ENCODE assay signal across 8 cellular contexts in genomic region chr9:107425110-107426025, GRCh38.
DNase-seq lines count a peak whose midpoint lies in the region; ATAC-seq and TF ChIP-seq lines count a peak whose summit lies in the region.

No MANE protein-coding gene starts in this region.

- H3K4me3 ChIP-seq in vagina = peak overlapping the region; percentile 22 to 31

- no peak overlapping the region for H3K27ac Mint-ChIP-seq in activated naive CD8-positive, alpha-beta T cell

- no peaks in the 10 kb centered on the region for H3K9me3 ChIP-seq in vagina

- no peaks in the 10 kb centered on the region for H3K36me3 Mint-ChIP-seq in activated naive CD8-positive, alpha-beta T cell

- DNase-seq in RPMI7951 (ENCODE audit: low read depth) = peak; percentile 81
- DNase-seq in cardiac septum (ENCODE audit: low spot score) = peak; percentile 82
- DNase-seq in posterior cingulate gyrus = peak; percentile 43 to 91 (median 58)
- DNase-seq in vagina (ENCODE audit: extremely low spot score in 2 of 2) = peak in 1 of 2 donors; percentile 97
- DNase-seq in SIG-M5 (lab: John Stamatoyannopoulos, UW) = no peak

- H3K4me1 Mint-ChIP-seq in activated naive CD8-positive, alpha-beta T cell (ENCODE audit: low read depth) = no peaks in the 10 kb centered on the region

- peak; percentile 58 to 95 (median 84) for TF ChIP-seq CTCF in vagina (IDR thresholded peaks at IDR 0.05)

- no peaks in the 10 kb centered on the region for H3K36me3 ChIP-seq in vagina

- TF ChIP-seq POLR2A in vagina (IDR thresholded peaks at IDR 0.05) = no peak

- H3K4me3 Mint-ChIP-seq in activated naive CD8-positive, alpha-beta T cell = peak overlapping the region; percentile 49

- intact Hi-C loops in cardiac septum (cut with DNase I) (no loop called here), posterior cingulate gyrus (cut with DNase I) (no loop called here), vagina (cut with DNase I) (no loop called here)

- ATAC-seq in GM18508 (IDR thresholded peaks at IDR 0.05; ENCODE audit: insufficient read depth, unreplicated experiment) (peak; percentile 69), HG02938 (IDR thresholded peaks at IDR 0.05; ENCODE audit: unreplicated experiment) (peak; percentile 82)

- no peaks in the 10 kb centered on the region for H3K9me3 Mint-ChIP-seq in activated naive CD8-positive, alpha-beta T cell (ENCODE audit: low read depth)

- no peaks in the 10 kb centered on the region for H3K27me3 ChIP-seq in vagina

- H3K4me1 ChIP-seq in vagina = peaks cover 38% of the 10 kb centered on the region

- H3K27me3 Mint-ChIP-seq in activated naive CD8-positive, alpha-beta T cell = peaks cover 11% of the 10 kb centered on the region

- H3K27ac ChIP-seq in vagina = peak overlapping the region; percentile 81
